Comparison of ENCODE assay signal across 8 cellular contexts in the genomic region with DNA sequence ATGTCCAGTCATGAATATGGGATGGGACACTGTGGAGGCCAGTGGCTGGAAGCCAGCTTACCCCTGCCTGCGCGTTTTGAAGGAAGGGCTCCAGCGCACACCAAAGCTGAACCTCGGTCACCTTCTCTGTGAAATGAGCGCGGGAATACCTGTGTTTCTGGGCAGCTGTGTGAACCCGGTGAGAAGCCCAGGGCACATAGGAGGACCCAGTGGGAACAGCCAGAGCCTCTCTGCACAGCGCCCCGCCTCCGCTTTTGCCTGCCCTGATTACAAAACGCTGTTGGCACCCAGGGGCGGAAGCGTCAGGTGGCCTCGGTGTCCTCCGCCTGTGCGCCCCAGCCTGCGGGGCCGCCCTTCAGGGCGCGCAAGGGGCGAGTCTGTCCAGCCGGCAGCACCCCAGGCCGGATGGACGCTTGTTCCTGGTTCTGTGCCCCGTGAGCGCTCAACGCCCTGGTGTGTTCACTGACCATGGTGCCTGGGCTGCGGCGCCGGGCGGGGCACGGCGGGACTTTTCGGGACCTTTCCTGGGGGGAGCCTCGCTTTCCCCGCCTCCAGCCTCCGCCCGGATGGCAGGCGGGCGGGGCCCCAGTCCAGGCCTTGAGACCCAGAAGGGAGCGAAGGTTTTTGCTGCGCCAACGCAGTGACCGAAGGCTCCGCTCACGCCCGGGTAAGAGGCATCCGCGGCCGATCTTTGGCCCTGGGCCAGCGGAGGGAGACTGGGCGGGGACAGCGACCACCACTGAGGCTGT. TPM values are rescaled to one million over a fixed set of nuclear protein-coding genes. Genes with fewer than 3 reads are reported as not detected.
A peak's percentile ranks its signal among the peaks of the same experiment; 100 is the strongest.
DNase-seq lines count a peak whose midpoint lies in the region; ATAC-seq and TF ChIP-seq lines count a peak whose summit lies in the region.

Gene SQOR (plus strand): TSS at position 588 of the 749 bp plus-strand sequence. CDS start 23,895 bp downstream, outside the sequence.

- no peaks in the 10 kb centered on the region for H3K36me3 Mint-ChIP-seq in chondrocyte (ENCODE audit: low read depth)

- H2AFZ ChIP-seq in Karpas-422 (ENCODE audit: low read length), result peak within 1 kb of the TSS; percentile 58; the same call in 1 of the 2 replicates

- intact Hi-C loops in left lung (cut with DNase I), result no loop called here

- no peaks in the 10 kb centered on the region for H4K20me1 ChIP-seq in Karpas-422 (ENCODE audit: insufficient read depth, low read depth, low read length)

- H3K27me3 ChIP-seq in Karpas-422 (ENCODE audit: low read length), result no peaks in the 10 kb centered on the region
- H3K27me3 ChIP-seq in left lung, result no peaks in the 10 kb centered on the region

- H3K36me3 ChIP-seq in Karpas-422 (ENCODE audit: insufficient read depth, low read length) (no peaks in the 10 kb centered on the region), left lung (no peaks in the 10 kb centered on the region)

- H3K4me1 ChIP-seq in Karpas-422 (ENCODE audit: low read length) (peaks cover 3% of the 10 kb centered on the region; the same call in 1 of the 2 replicates), left lung (peaks cover 12 to 57% of the 10 kb centered on the region in 2 donors)

- H3K9me3 ChIP-seq in Karpas-422 (ENCODE audit: low read length) (no peaks in the 10 kb centered on the region), left lung (no peaks in the 10 kb centered on the region)

- H3K9me3 Mint-ChIP-seq in chondrocyte (ENCODE audit: low read depth), result peaks cover 3% of the 10 kb centered on the region

- no peaks in the 10 kb centered on the region for H3K79me2 ChIP-seq in Karpas-422 (ENCODE audit: low read length)

- H3K9me2 ChIP-seq in Karpas-422 (replicated peaks; ENCODE audit: insufficient read depth, low read length), result no peaks in the 10 kb centered on the region

- TF ChIP-seq CTCF in chondrocyte (IDR thresholded peaks at IDR 0.05) (no peak), left lung (IDR thresholded peaks at IDR 0.05) (no peak)

- DNase-seq in Karpas-422, result peak; percentile 50
- peak; percentile 80 for DNase-seq in activated CD4-positive, CD25-positive, alpha-beta regulatory T cell treated with anti-CD3 and anti-CD28 coated beads, Interleukin-2, amount 50 U/mL, for 72 hours
- DNase-seq in chondrocyte (ENCODE audit: low spot score), result no peak
- peak; percentile 91 to 97 for DNase-seq in left lung
- DNase-seq in stimulated activated CD4-positive, alpha-beta T cell treated with anti-CD3 and anti-CD28 coated beads, Interleukin-4, amount 100 ng/mL, for 24 hours, result peak; percentile 66
- DNase-seq in SHP77 (lab: John Stamatoyannopoulos, UW), result no peak

- H3K4me1 Mint-ChIP-seq in chondrocyte (ENCODE audit: low read depth), result peaks cover 34% of the 10 kb centered on the region

- H3K4me3 ChIP-seq in GM08714 (ENCODE audit: low read length) (peak within 1 kb of the TSS; percentile 83), Karpas-422 (ENCODE audit: low read length) (peak within 1 kb of the TSS; percentile 62), left lung (peak within 1 kb of the TSS; percentile 63 to 71)

- H3K4me2 ChIP-seq in Karpas-422 (ENCODE audit: low read depth, low read length, poor library complexity, severe bottlenecking), result peak within 1 kb of the TSS; percentile 76

- H3K27ac Mint-ChIP-seq in chondrocyte (ENCODE audit: unreplicated experiment), result peak within 1 kb of the TSS; percentile 69

- peak; percentile 63 for ATAC-seq in GM21786 (IDR thresholded peaks at IDR 0.05; ENCODE audit: unreplicated experiment)
- peak; percentile 89 for ATAC-seq in left lung

- H3K27ac ChIP-seq in Karpas-422 (ENCODE audit: low read length), result no peak within 1 kb of the TSS
- peak within 1 kb of the TSS; percentile 96 for H3K27ac ChIP-seq in left lung

- no peaks in the 10 kb centered on the region for H3K27me3 Mint-ChIP-seq in chondrocyte (ENCODE audit: low read depth)

- peak within 1 kb of the TSS; percentile 89 for H3K4me3 Mint-ChIP-seq in chondrocyte (ENCODE audit: unreplicated experiment)

- peak within 1 kb of the TSS; percentile 59 for H3K9ac ChIP-seq in Karpas-422 (ENCODE audit: low read length)

RNA-seq across cellular contexts. Expression of gene SQOR, which starts in this region (rescaled TPM):
- 2.1 and 3.5 TPM in 2 replicates for total RNA-seq in Karpas-422 (2014; rRNA removed; shearing (Covaris generic); ENCODE audit: low replicate concordance)
- total RNA-seq in chondrocyte (8.9 to 10.9 TPM (median 10.5 TPM) in 3 replicates), left lung (100 to 1,000 TPM in 1 of 2 donors, 10 to 100 TPM in 1; 79.2 to 116 TPM)

Comparison
In these comparisons a context has a peak if more than half of its experiments do, and no peak if none do; other contexts are left out.
1. DNase-seq: peak in Karpas-422 (single experiment), activated CD4-positive, CD25-positive, alpha-beta regulatory T cell treated with anti-CD3 and anti-CD28 coated beads, Interleukin-2, amount 50 U/mL, for 72 hours (single experiment), left lung (2 of 2) and stimulated activated CD4-positive, alpha-beta T cell treated with anti-CD3 and anti-CD28 coated beads, Interleukin-4, amount 100 ng/mL, for 24 hours (single experiment); none in chondrocyte (single experiment) and SHP77 (0 of 2).
2. Peak in every context shown above with its lines, with median percentiles within 50 percentile points of each other: H3K4me3 ChIP-seq.